ENCODE assay signal across 15 cellular contexts in the genomic region with DNA sequence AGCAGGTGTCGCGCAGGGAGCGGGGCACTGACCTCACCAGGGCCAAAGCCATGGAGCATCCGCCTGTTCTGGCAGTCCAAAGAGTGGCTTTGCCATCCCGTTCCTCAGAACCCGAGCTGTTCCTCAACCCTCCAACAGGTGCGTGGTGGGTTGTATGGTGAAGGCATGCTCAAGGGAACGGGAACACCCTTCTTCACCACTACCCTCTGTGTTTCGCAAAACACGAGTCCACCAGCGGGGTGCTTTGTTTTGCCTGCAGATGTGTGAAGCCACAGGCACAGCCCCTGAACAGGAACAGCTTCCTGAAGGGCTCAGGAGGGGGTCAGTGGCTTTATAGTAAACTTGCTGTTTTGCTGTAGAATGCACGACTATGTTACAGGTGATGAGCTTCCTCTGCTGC.
"Had no signal": no experiment of that assay in that cellular context is flagged by ENCODE, and none has a peak within 500 bp of the region (broad histone marks: within the 10 kb centered on the region; RNA-seq: fewer than 3 reads in every experiment).

No MANE protein-coding gene starts in this region.

- H3K4me1 Mint-ChIP-seq: activated CD4-positive, alpha-beta T cell treated with anti-CD3 and anti-CD28 coated beads, Interleukin-2, amount 10 ng/mL, durations not matched to agents 24 days and 14 days; activated T-helper 17 cell treated with anti-CD3 and anti-CD28 coated beads, Interleukin-2, amount 50 U/mL, for 72 hours had no signal

- ATAC-seq: activated CD8-positive, alpha-beta T cell treated with anti-CD3 and anti-CD28 coated beads for 36 hours; activated T-helper 17 cell treated with anti-CD3 and anti-CD28 coated beads, Interleukin-2, amount 50 U/mL, for 72 hours; body of pancreas; left lung had no signal

- DNase-seq: activated CD4-positive, alpha-beta T cell treated with anti-CD3 and anti-CD28 coated beads, Interleukin-2, amount 10 ng/mL, durations not matched to agents 24 days and 14 days; activated CD8-positive, alpha-beta T cell treated with anti-CD3 and anti-CD28 coated beads for 36 hours; activated naive CD4-positive, alpha-beta T cell treated with anti-CD3 and anti-CD28 coated beads for 36 hours; activated T-cell treated with anti-CD3 and anti-CD28 coated beads, Interleukin-2, amount 50 U/mL, for 1 hour; body of pancreas; caudate nucleus; erythroblast; foreskin melanocyte; glutamatergic neuron; hippocampal formation; kidney; left lung; stimulated activated naive CD4-positive, alpha-beta T cell; T1000 had no signal

- H3K9me3 Mint-ChIP-seq: activated CD4-positive, alpha-beta T cell treated with anti-CD3 and anti-CD28 coated beads, Interleukin-2, amount 10 ng/mL, durations not matched to agents 24 days and 14 days; activated CD8-positive, alpha-beta T cell treated with anti-CD3 and anti-CD28 coated beads for 36 hours; activated naive CD4-positive, alpha-beta T cell treated with anti-CD3 and anti-CD28 coated beads for 36 hours; activated T-helper 17 cell treated with anti-CD3 and anti-CD28 coated beads, Interleukin-2, amount 50 U/mL, for 72 hours had no signal

- H3K27ac Mint-ChIP-seq: activated CD4-positive, alpha-beta T cell treated with anti-CD3 and anti-CD28 coated beads, Interleukin-2, amount 10 ng/mL, durations not matched to agents 24 days and 14 days; activated CD8-positive, alpha-beta T cell treated with anti-CD3 and anti-CD28 coated beads for 36 hours; activated naive CD4-positive, alpha-beta T cell treated with anti-CD3 and anti-CD28 coated beads for 36 hours; activated T-helper 17 cell treated with anti-CD3 and anti-CD28 coated beads, Interleukin-2, amount 50 U/mL, for 72 hours had no signal

- H3K9me3 ChIP-seq: body of pancreas, left lung had no signal

- H3K4me1 ChIP-seq: left lung had no signal

- H3K27ac ChIP-seq: body of pancreas, left lung had no signal

- H3K27me3 ChIP-seq: body of pancreas had no signal

- H3K4me3 ChIP-seq: body of pancreas, left lung had no signal

- H3K4me3 Mint-ChIP-seq: activated CD4-positive, alpha-beta T cell treated with anti-CD3 and anti-CD28 coated beads, Interleukin-2, amount 10 ng/mL, durations not matched to agents 24 days and 14 days; activated CD8-positive, alpha-beta T cell treated with anti-CD3 and anti-CD28 coated beads for 36 hours; activated naive CD4-positive, alpha-beta T cell treated with anti-CD3 and anti-CD28 coated beads for 36 hours; activated T-helper 17 cell treated with anti-CD3 and anti-CD28 coated beads, Interleukin-2, amount 50 U/mL, for 72 hours had no signal

- H3K36me3 ChIP-seq: left lung had no signal
